In the genomic region with DNA sequence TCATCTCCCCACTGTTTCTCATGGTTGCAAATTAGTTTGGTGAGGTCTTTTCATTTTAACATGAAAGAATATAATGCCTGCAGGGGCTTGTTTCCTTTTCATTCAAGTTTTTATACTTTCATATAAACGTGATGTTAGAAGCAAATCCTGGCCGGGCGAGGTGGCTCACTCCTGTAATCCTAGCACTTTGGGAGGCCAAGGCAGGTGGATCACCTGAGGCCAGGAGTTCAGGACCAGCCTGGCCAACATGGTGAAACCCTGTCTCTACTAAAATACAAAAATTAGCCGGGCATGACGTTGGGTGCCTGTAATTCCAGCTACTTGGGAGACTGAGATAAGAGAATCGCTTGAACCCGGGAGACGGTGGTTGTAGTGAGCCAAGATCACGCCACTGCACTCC, we compare ENCODE assay signal across 8 cellular contexts. TPM values are rescaled to one million over a fixed set of nuclear protein-coding genes. Genes with fewer than 3 reads are reported as not detected.
DNase-seq lines count a peak whose midpoint lies in the region; ATAC-seq and TF ChIP-seq lines count a peak whose summit lies in the region.
"Not testable (repeated sequence)": the region's sequence is repeated elsewhere in the genome, so short reads cannot be mapped to it uniquely, and the experiment has no call there.

No MANE protein-coding gene starts in this region.

- not testable (repeated sequence) for TF ChIP-seq POLR2A in transverse colon (IDR thresholded peaks at IDR 0.05)

- not testable (repeated sequence) for TF ChIP-seq EP300 in transverse colon (IDR thresholded peaks at IDR 0.05; ENCODE audit: low read depth)

- not testable (repeated sequence) for DNase-seq in CD4-positive, alpha-beta memory T cell; RWPE1 (ENCODE audit: low spot score); activated naive CD8-positive, alpha-beta T cell treated with anti-CD3 and anti-CD28 coated beads for 36 hours; heart right ventricle; psoas muscle; transverse colon

- 91 to 94% methylated on average over 9 of the region's 9 CpGs for WGBS in ectodermal cell, 2 experiments
- WGBS in heart right ventricle, 2 donors, result 63 to 71% methylated on average over 9 of the region's 9 CpGs
- 76 to 84% (median 81%) methylated on average over 9 of the region's 9 CpGs for WGBS in psoas muscle, 3 donors
- WGBS in transverse colon (ENCODE audit: low coverage in 1 of 2), 2 donors, result 47 to 82% methylated on average over 2 to 9 of the region's 9 CpGs

- intact Hi-C loops in CD4-positive, alpha-beta memory T cell (cut with micrococcal nuclease); heart right ventricle (cut with DNase I); psoas muscle (cut with DNase I); transverse colon (cut with DNase I; ENCODE audit: low total_unique reads): not testable (repeated sequence)

- TF ChIP-seq CTCF in RWPE1 (conservative IDR thresholded peaks at IDR 0.05; ENCODE audit: low read depth); heart right ventricle (IDR thresholded peaks at IDR 0.05); psoas muscle (IDR thresholded peaks at IDR 0.05); transverse colon (IDR thresholded peaks at IDR 0.05): not testable (repeated sequence)

- CTCF ChIA-PET in CD4-positive, alpha-beta memory T cell (lab: Charles Lee; ENCODE audit: partially characterized antibody), result interaction anchor here (1.2 kb wide), 1 partner anchor 10 kb away, joined by 4 read pairs; a partner anchor contains a TSS
- CTCF ChIA-PET in RWPE1 (lab: Yijun Ruan, JAX), result interaction anchor here (0.6 kb wide), 2 partner anchors 11 to 77 kb away, joined by 3 to 5 read pairs; no protein-coding TSS in a partner anchor

- in situ Hi-C loops in transverse colon (cut with MboI; ENCODE audit: low pct_ligation_motif_present in 1 of 4, low pct_unique_long_range_greater_than_20kb in 1 of 4, low sequenced_read_pairs in 3 of 4), result not testable (repeated sequence)

- not testable (repeated sequence) for H3K9me3 ChIP-seq in CD4-positive, alpha-beta memory T cell (ENCODE audit: control insufficient read depth in 1 of 2, low read length in 2 of 2); ectodermal cell (ENCODE audit: control insufficient read depth, low read length); heart right ventricle; mononuclear cell (ENCODE audit: low read depth, low read length); psoas muscle; transverse colon

- H3K4me1 Mint-ChIP-seq in CD4-positive, alpha-beta memory T cell, result peaks cover 15 to 24% (median 17%) of the 10 kb centered on the region in 4 donors
- H3K4me1 Mint-ChIP-seq in activated naive CD8-positive, alpha-beta T cell treated with anti-CD3 and anti-CD28 coated beads for 36 hours, result peaks cover 41% of the 10 kb centered on the region

- not testable (repeated sequence) for H3K4me3 ChIP-seq in CD4-positive, alpha-beta memory T cell (ENCODE audit: low read length in 2 of 2)
- H3K4me3 ChIP-seq in ectodermal cell (ENCODE audit: insufficient read depth, low read depth, low read length) (peak overlapping the region; percentile 5), heart right ventricle (peak overlapping the region in 6 of 10 donors; percentile 31 to 45 (median 37)), mononuclear cell (ENCODE audit: low read length) (peak overlapping the region; percentile 33), psoas muscle (peak overlapping the region; percentile 48), transverse colon (peak overlapping the region in 1 of 4 donors; percentile 2)

- H3K4me3 Mint-ChIP-seq in CD4-positive, alpha-beta memory T cell; activated naive CD8-positive, alpha-beta T cell treated with anti-CD3 and anti-CD28 coated beads for 36 hours: not testable (repeated sequence)

- peaks cover 32% of the 10 kb centered on the region for H3K36me3 ChIP-seq in CD4-positive, alpha-beta memory T cell (ENCODE audit: insufficient read depth, low read length)
- H3K36me3 ChIP-seq in ectodermal cell (ENCODE audit: control insufficient read depth, insufficient read depth, low read length), result not testable (repeated sequence)
- H3K36me3 ChIP-seq in heart right ventricle, result peaks cover 0 to 41% (median 12%) of the 10 kb centered on the region in 9 donors
- peaks cover 8 to 63% of the 10 kb centered on the region in 2 donors for H3K36me3 ChIP-seq in psoas muscle (ENCODE audit: insufficient read depth in 1 of 2, low read depth in 1 of 2)
- H3K36me3 ChIP-seq in transverse colon, result peaks cover 0 to 20% (median 0%) of the 10 kb centered on the region in 4 donors

- H3K36me3 Mint-ChIP-seq in CD4-positive, alpha-beta memory T cell, result peaks cover 23 to 51% of the 10 kb centered on the region in 2 donors
- peaks cover 34% of the 10 kb centered on the region for H3K36me3 Mint-ChIP-seq in activated naive CD8-positive, alpha-beta T cell treated with anti-CD3 and anti-CD28 coated beads for 36 hours

- peak overlapping the region in 5 of 7 donors; percentile 37 to 89 (median 65) for H3K27ac Mint-ChIP-seq in CD4-positive, alpha-beta memory T cell
- peak overlapping the region; percentile 62 for H3K27ac Mint-ChIP-seq in activated naive CD8-positive, alpha-beta T cell treated with anti-CD3 and anti-CD28 coated beads for 36 hours

- not testable (repeated sequence) for ATAC-seq in heart right ventricle, psoas muscle

- POLR2A ChIA-PET in CD4-positive, alpha-beta memory T cell (lab: Charles Lee; ENCODE audit: partially characterized antibody), result interaction anchor here (8.0 kb wide), 1 partner anchor 9 kb away, joined by 83 read pairs; a partner anchor contains a TSS
- POLR2A ChIA-PET in RWPE1 (lab: Yijun Ruan, JAX; ENCODE audit: low non-redundant PET), result interaction anchor here (0.7 kb wide), 1 partner anchor 69 kb away, joined by 5 read pairs; no protein-coding TSS in a partner anchor

- H3K27ac ChIP-seq in CD4-positive, alpha-beta memory T cell (ENCODE audit: low read depth, low read length); ectodermal cell (ENCODE audit: insufficient read depth, low read depth, low read length, poor library complexity, severe bottlenecking); psoas muscle: not testable (repeated sequence)
- H3K27ac ChIP-seq in RWPE1, result peak overlapping the region; percentile 86
- peak overlapping the region in 8 of 10 donors; percentile 27 to 79 (median 66) for H3K27ac ChIP-seq in heart right ventricle
- H3K27ac ChIP-seq in transverse colon, result peak overlapping the region; percentile 24 to 79 (median 69)

- not testable (repeated sequence) for H3K27me3 Mint-ChIP-seq in CD4-positive, alpha-beta memory T cell; activated naive CD8-positive, alpha-beta T cell treated with anti-CD3 and anti-CD28 coated beads for 36 hours

- not testable (repeated sequence) for H3K9me3 Mint-ChIP-seq in CD4-positive, alpha-beta memory T cell; activated naive CD8-positive, alpha-beta T cell treated with anti-CD3 and anti-CD28 coated beads for 36 hours

- H3K4me1 ChIP-seq in CD4-positive, alpha-beta memory T cell (ENCODE audit: insufficient read depth, low read length); ectodermal cell (ENCODE audit: control insufficient read depth, insufficient read depth, low read length); psoas muscle; transverse colon: not testable (repeated sequence)
- peaks cover 0 to 39% (median 22%) of the 10 kb centered on the region in 9 donors for H3K4me1 ChIP-seq in heart right ventricle
- peaks cover 33% of the 10 kb centered on the region for H3K4me1 ChIP-seq in mononuclear cell (ENCODE audit: insufficient read depth, low read length)

- H3K27me3 ChIP-seq in CD4-positive, alpha-beta memory T cell (ENCODE audit: insufficient read depth, low read length); ectodermal cell (ENCODE audit: control insufficient read depth, insufficient read depth, low read length, poor library complexity, severe bottlenecking); heart right ventricle; mononuclear cell (ENCODE audit: insufficient read depth, low read length); psoas muscle (ENCODE audit: insufficient read depth in 3 of 3, low read length in 2 of 3); transverse colon: not testable (repeated sequence)

RNA-seq across cellular contexts. Expression of gene HMCES, which starts 27.5 kb away (rescaled TPM):
- 10 to 100 TPM; 50.1 to 52.5 TPM for total RNA-seq in CD4-positive, alpha-beta memory T cell
- 100 to 1,000 TPM in 1 of 2 donors, 10 to 100 TPM in 1; 100.0 to 100 TPM for polyA plus RNA-seq in CD4-positive, alpha-beta memory T cell
- total RNA-seq in activated naive CD8-positive, alpha-beta T cell treated with anti-CD3 and anti-CD28 coated beads for 36 hours, result 10 to 100 TPM; 83.6 to 83.7 TPM
- polyA plus RNA-seq in ectodermal cell (2013, experiment 1 of 4), result 39.7 TPM
- polyA plus RNA-seq in ectodermal cell (2013, experiment 2 of 4), result 42.8 TPM
- polyA plus RNA-seq in ectodermal cell (2013, experiment 3 of 4), result 33.1 TPM
- 33.8 TPM for polyA plus RNA-seq in ectodermal cell (2013, experiment 4 of 4)
- total RNA-seq in heart right ventricle (10 to 100 TPM; 38.1 to 56.1 (median 44.5) TPM), mononuclear cell (37.9 TPM), psoas muscle (10 to 100 TPM; 33.9 to 37.4 (median 37.0) TPM), transverse colon (10 to 100 TPM; 11.3 to 32.6 (median 23.9) TPM)
- polyA plus RNA-seq in heart right ventricle (10 to 100 TPM; 24.1 to 37.6 TPM), psoas muscle (10 to 100 TPM; 32.6 to 35.7 (median 34.5) TPM)

RNA-seq across cellular contexts. Expression of gene COPG1, which starts 56.8 kb away (rescaled TPM):
- 100 to 1,000 TPM; 147 TPM for total RNA-seq in CD4-positive, alpha-beta memory T cell
- 100 to 1,000 TPM in 1 of 2 donors, 10 to 100 TPM in 1; 67.4 to 111 TPM for polyA plus RNA-seq in CD4-positive, alpha-beta memory T cell
- total RNA-seq in activated naive CD8-positive, alpha-beta T cell treated with anti-CD3 and anti-CD28 coated beads for 36 hours, result 100 to 1,000 TPM; 128 to 132 TPM
- polyA plus RNA-seq in ectodermal cell (2013, experiment 1 of 4), result 73.0 TPM
- polyA plus RNA-seq in ectodermal cell (2013, experiment 2 of 4), result 71.4 TPM
- 57.6 TPM for polyA plus RNA-seq in ectodermal cell (2013, experiment 3 of 4)
- 65.6 TPM for polyA plus RNA-seq in ectodermal cell (2013, experiment 4 of 4)
- total RNA-seq in heart right ventricle (100 to 1,000 TPM in 4 of 10 donors, 10 to 100 TPM in 6; 79.5 to 113 (median 96.1) TPM), mononuclear cell (61.7 TPM), psoas muscle (10 to 100 TPM; 59.7 to 85.6 (median 65.4) TPM), transverse colon (100 to 1,000 TPM in 3 of 4 donors, 10 to 100 TPM in 1; 64.7 to 149 (median 116) TPM)
- polyA plus RNA-seq in heart right ventricle (100 to 1,000 TPM in 1 of 2 donors, 10 to 100 TPM in 1; 63.7 to 154 TPM), psoas muscle (10 to 100 TPM; 58.4 to 96.1 (median 66.9) TPM)
